15 cellular contexts compared by ENCODE assay signal in genomic region chr20:33649201-33649631, GRCh38. TPM values are rescaled to one million over a fixed set of nuclear protein-coding genes. Genes with fewer than 3 reads are reported as not detected.
DNase-seq lines count a peak whose midpoint lies in the region; ATAC-seq and TF ChIP-seq lines count a peak whose summit lies in the region.
"Had no signal": no experiment of that assay in that cellular context is flagged by ENCODE, and none has a peak within 500 bp of the region (broad histone marks: within the 10 kb centered on the region; RNA-seq: fewer than 3 reads in every experiment).

No MANE protein-coding gene starts in this region.

- intact Hi-C loops in activated CD8-positive, alpha-beta T cell treated with anti-CD3 and anti-CD28 coated beads for 36 hours (cut with micrococcal nuclease) = no loop called here

- peak overlapping the region; percentile 56 for H3K4me2 ChIP-seq in fibroblast of lung (ENCODE audit: extremely low read depth, insufficient read depth, low read length)

- H3K36me3 ChIP-seq in fibroblast of lung (ENCODE audit: control insufficient read depth, insufficient read depth, low read length) = peaks cover 3% of the 10 kb centered on the region

- no peaks in the 10 kb centered on the region for H3K27me3 ChIP-seq in fibroblast of lung (ENCODE audit: control insufficient read depth, insufficient read depth, low read length)

- H3K4me1 Mint-ChIP-seq in activated CD8-positive, alpha-beta T cell treated with anti-CD3 and anti-CD28 coated beads for 36 hours (ENCODE audit: low read depth) = peaks cover 38% of the 10 kb centered on the region

- no peaks in the 10 kb centered on the region for H3K9me3 Mint-ChIP-seq in activated CD8-positive, alpha-beta T cell treated with anti-CD3 and anti-CD28 coated beads for 36 hours
- H3K9me3 Mint-ChIP-seq: naive thymus-derived CD4-positive, alpha-beta T cell had no signal

- peaks cover 9% of the 10 kb centered on the region for H3K36me3 Mint-ChIP-seq in activated CD8-positive, alpha-beta T cell treated with anti-CD3 and anti-CD28 coated beads for 36 hours (ENCODE audit: low read depth)

- TF ChIP-seq CTCF in fibroblast of lung (conservative IDR thresholded peaks at IDR 0.05 in 1 of 2, IDR thresholded peaks at IDR 0.05 in 1 of 2; ENCODE audit: low read depth in 1 of 2, low read length in 2 of 2) = no peak
- TF ChIP-seq CTCF in activated CD8-positive, alpha-beta T cell treated with anti-CD3 and anti-CD28 coated beads for 36 hours (IDR thresholded peaks at IDR 0.05) = no peak

- H4K20me1 ChIP-seq in fibroblast of lung (ENCODE audit: control insufficient read depth, extremely low read depth, insufficient read depth, low read length) = no peaks in the 10 kb centered on the region

- POLR2A ChIA-PET in activated CD8-positive, alpha-beta T cell treated with anti-CD3 and anti-CD28 coated beads for 36 hours (lab: Charles Lee) = interaction anchor here (0.6 to 1.6 kb wide), 3 partner anchors 11 to 247 kb away, joined by 3 to 4 read pairs (median 3); no protein-coding TSS in a partner anchor

- no peak overlapping the region for H3K9ac ChIP-seq in fibroblast of lung (ENCODE audit: insufficient read depth, low read length)

- H3K27ac Mint-ChIP-seq in activated CD8-positive, alpha-beta T cell treated with anti-CD3 and anti-CD28 coated beads for 36 hours = no peak overlapping the region

- no peak overlapping the region for H3K4me3 Mint-ChIP-seq in activated CD8-positive, alpha-beta T cell treated with anti-CD3 and anti-CD28 coated beads for 36 hours
- H3K4me3 Mint-ChIP-seq: naive thymus-derived CD4-positive, alpha-beta T cell had no signal

- no peak overlapping the region for H3K4me3 ChIP-seq in fibroblast of lung (replicated peaks in 1 of 4; ENCODE audit: control extremely low read depth in 1 of 4, insufficient read depth in 1 of 4, low read depth in 3 of 4, low read length in 4 of 4)

- no peaks in the 10 kb centered on the region for H3K9me3 ChIP-seq in fibroblast of lung (ENCODE audit: control insufficient read depth, insufficient read depth, low read depth, low read length)
- H3K9me3 ChIP-seq: Caco-2 had no signal

- no peak overlapping the region for H3K27ac ChIP-seq in fibroblast of lung (ENCODE audit: insufficient read depth, low read length)

- peaks cover 2% of the 10 kb centered on the region for H3K4me1 ChIP-seq in fibroblast of lung (ENCODE audit: control insufficient read depth, extremely low read depth, insufficient read depth, low read length)

- no peak for ATAC-seq in GM21367 (IDR thresholded peaks at IDR 0.05; ENCODE audit: unreplicated experiment)
- ATAC-seq in activated CD8-positive, alpha-beta T cell treated with anti-CD3 and anti-CD28 coated beads for 36 hours = no peak
- ATAC-seq: naive thymus-derived CD4-positive, alpha-beta T cell had no signal

- no peak overlapping the region for H2AFZ ChIP-seq in fibroblast of lung (ENCODE audit: low read length)

- H3K27me3 Mint-ChIP-seq in activated CD8-positive, alpha-beta T cell treated with anti-CD3 and anti-CD28 coated beads for 36 hours = no peaks in the 10 kb centered on the region
- H3K27me3 Mint-ChIP-seq: naive thymus-derived CD4-positive, alpha-beta T cell had no signal

- CTCF ChIA-PET in activated CD8-positive, alpha-beta T cell treated with anti-CD3 and anti-CD28 coated beads for 36 hours (lab: Charles Lee) = interaction anchor here (1.1 kb wide), 1 partner anchor 19 kb away, joined by 4 read pairs; no protein-coding TSS in a partner anchor

- H3K79me2 ChIP-seq in fibroblast of lung (ENCODE audit: control insufficient read depth, insufficient read depth, low read length) = no peaks in the 10 kb centered on the region

- DNase-seq in C1 segment of cervical spinal cord (lab: John Stamatoyannopoulos, UW) = peak in 8 of 14 donors; percentile 14 to 49 (median 22)
- DNase-seq in NCI-H2171 treated with DMSO at 0.1 percent for 48 hours (lab: John Stamatoyannopoulos, UW) = peak; percentile 77
- peak in 1 of 2 donors; percentile 66 for DNase-seq in fibroblast of lung (ENCODE audit: low read depth in 2 of 2)
- DNase-seq in nucleus accumbens (lab: John Stamatoyannopoulos, UW) = peak in 34 of 56 donors; percentile 13 to 77 (median 37)
- DNase-seq in activated effector memory CD4-positive, alpha-beta T cell treated with Interleukin-2 at 50 U/mL for 16 hours = no peak
- DNase-seq in dedifferentiated amniotic fluid mesenchymal stem cell (ENCODE audit: extremely low spot score) = no peak
- DNase-seq in activated CD8-positive, alpha-beta T cell treated with anti-CD3 and anti-CD28 coated beads for 36 hours = no peak
- DNase-seq: activated T-cell treated with anti-CD3 and anti-CD28 coated beads, Interleukin-2, amount 50 U/mL, for 1 hour; Caco-2; naive thymus-derived CD4-positive, alpha-beta T cell; stimulated activated CD4-positive, alpha-beta T cell treated with anti-CD3 and anti-CD28 coated beads, Interleukin-1b, Interleukin-23, amount 100 ng/mL, for 48 hours; T1000 had no signal

RNA-seq across cellular contexts. Expression of gene C20orf144, which starts 12.9 kb away (rescaled TPM):
- total RNA-seq in fibroblast of lung = under 0.01 and 0.17 TPM in 2 replicates
- polyA plus RNA-seq in fibroblast of lung = 0.10 and 0.20 TPM in 2 replicates
- 0.16 and 0.28 TPM in 2 replicates for polyA plus RNA-seq in fibroblast of lung (2012)
- polyA minus RNA-seq in fibroblast of lung (ENCODE audit: low replicate concordance) = 1.3 TPM in 1 of 2 replicates, not detected in the other
- under 1 TPM; 0.29 to 0.36 TPM for total RNA-seq in activated CD8-positive, alpha-beta T cell treated with anti-CD3 and anti-CD28 coated beads for 36 hours
- total RNA-seq: bronchial epithelial cell, subcutaneous adipose tissue had no signal

RNA-seq across cellular contexts. Expression of gene ACTL10, which starts 17.5 kb away (rescaled TPM):
- total RNA-seq in fibroblast of lung = 1.8 and 2.0 TPM in 2 replicates
- 0.26 and 0.32 TPM in 2 replicates for polyA plus RNA-seq in fibroblast of lung
- 0.97 and 1.2 TPM in 2 replicates for polyA plus RNA-seq in fibroblast of lung (2012)
- 0.15 and 0.39 TPM in 2 replicates for polyA minus RNA-seq in fibroblast of lung (ENCODE audit: low replicate concordance)
- total RNA-seq in activated CD8-positive, alpha-beta T cell treated with anti-CD3 and anti-CD28 coated beads for 36 hours = 1 to 10 TPM; 2.4 TPM

RNA-seq across cellular contexts. Expression of gene NECAB3, which starts 25.0 kb away (rescaled TPM):
- 20.5 and 21.6 TPM in 2 replicates for total RNA-seq in fibroblast of lung
- 5.1 and 7.1 TPM in 2 replicates for polyA plus RNA-seq in fibroblast of lung
- 6.7 and 11.1 TPM in 2 replicates for polyA plus RNA-seq in fibroblast of lung (2012)
- polyA minus RNA-seq in fibroblast of lung (ENCODE audit: low replicate concordance) = 7.1 and 25.0 TPM in 2 replicates
- total RNA-seq in activated CD8-positive, alpha-beta T cell treated with anti-CD3 and anti-CD28 coated beads for 36 hours = 10 to 100 TPM; 13.7 to 16.0 TPM

RNA-seq across cellular contexts. Expression of gene E2F1, which starts 37.0 kb away (rescaled TPM):
- total RNA-seq in fibroblast of lung = 0.51 and 2.1 TPM in 2 replicates
- polyA plus RNA-seq in fibroblast of lung = 3.5 and 9.6 TPM in 2 replicates
- polyA plus RNA-seq in fibroblast of lung (2012) = 5.0 and 16.9 TPM in 2 replicates
- 11.5 and 29.2 TPM in 2 replicates for polyA minus RNA-seq in fibroblast of lung (ENCODE audit: low replicate concordance)
- total RNA-seq in activated CD8-positive, alpha-beta T cell treated with anti-CD3 and anti-CD28 coated beads for 36 hours = 10 to 100 TPM; 71.2 to 72.0 TPM

Comparison
In these comparisons a context has a peak if more than half of its experiments do, and no peak if none do; other contexts are left out.
1. DNase-seq: peak in C1 segment of cervical spinal cord (8 of 14), NCI-H2171 treated with DMSO at 0.1 percent for 48 hours (single experiment) and nucleus accumbens (34 of 56); none in activated effector memory CD4-positive, alpha-beta T cell treated with Interleukin-2 at 50 U/mL for 16 hours (single experiment), dedifferentiated amniotic fluid mesenchymal stem cell (single experiment) and activated CD8-positive, alpha-beta T cell treated with anti-CD3 and anti-CD28 coated beads for 36 hours (single experiment).